ENCODE assay signal across 9 cellular contexts in the genomic region with DNA sequence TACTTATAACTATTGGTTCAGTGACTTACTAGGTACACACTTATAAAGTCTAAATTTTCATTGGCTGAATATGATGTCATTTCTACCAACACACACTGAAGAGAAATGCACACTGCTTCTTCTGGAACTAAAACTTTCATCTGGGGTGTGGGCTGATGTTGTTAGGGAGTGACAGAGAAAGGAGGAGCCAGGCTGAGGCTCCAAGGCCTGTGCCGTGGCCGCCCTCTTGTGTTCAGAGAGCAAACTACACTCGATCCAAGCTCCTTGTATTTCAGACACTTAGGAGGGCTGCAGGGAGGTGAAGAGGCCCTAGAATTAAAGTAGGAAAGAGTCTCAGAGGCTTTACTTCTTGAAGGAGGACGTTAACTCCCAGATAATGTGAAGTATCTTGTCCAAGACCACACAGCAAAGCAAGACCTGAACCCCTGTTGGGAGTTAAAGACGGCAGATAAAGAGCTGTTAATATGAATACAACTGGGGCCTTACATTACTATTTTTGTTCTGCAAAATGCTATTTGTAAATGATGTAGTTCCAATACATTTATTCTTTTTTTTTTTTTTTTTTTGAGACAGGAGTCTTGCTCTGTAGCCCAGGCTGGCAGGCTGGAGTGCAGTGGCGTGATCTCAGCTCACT.
DNase-seq lines count a peak whose midpoint lies in the region; ATAC-seq, FAIRE-seq and TF ChIP-seq lines count a peak whose summit lies in the region.
"Had no signal": no experiment of that assay in that cellular context is flagged by ENCODE, and none has a peak within 500 bp of the region (broad histone marks: within the 10 kb centered on the region; RNA-seq: fewer than 3 reads in every experiment).

No MANE protein-coding gene starts in this region.

- H3K27ac ChIP-seq in fibroblast of lung (ENCODE audit: insufficient read depth, low read length) (peak overlapping the region; percentile 39), neural cell (ENCODE audit: low read length) (no peak overlapping the region)
- H3K27ac ChIP-seq: epithelial cell of prostate had no signal

- H3K9ac ChIP-seq in fibroblast of lung (ENCODE audit: insufficient read depth, low read length) (no peak overlapping the region), neural cell (ENCODE audit: low read length) (no peak overlapping the region)

- H3K36me3 ChIP-seq in fibroblast of lung (ENCODE audit: control insufficient read depth, insufficient read depth, low read length) (peaks cover 12% of the 10 kb centered on the region), neural cell (ENCODE audit: insufficient read depth, low read length) (peaks cover 8% of the 10 kb centered on the region)

- H3F3A ChIP-seq in neural cell (ENCODE audit: insufficient read depth, low read length, poor library complexity, severe bottlenecking) = no peaks in the 10 kb centered on the region

- no peak overlapping the region for H2AFZ ChIP-seq in fibroblast of lung (ENCODE audit: low read length)
- H2AFZ ChIP-seq in neural cell (ENCODE audit: low read depth, low read length) = no peak overlapping the region

- TF ChIP-seq CTCF in fibroblast of lung (conservative IDR thresholded peaks at IDR 0.05 in 1 of 2, IDR thresholded peaks at IDR 0.05 in 1 of 2; ENCODE audit: low read depth in 1 of 2, low read length in 2 of 2) (peak; percentile 86 to 96), neural cell (IDR thresholded peaks at IDR 0.05; ENCODE audit: poor library complexity, severe bottlenecking) (peak; percentile 94)

- H3K9me2 ChIP-seq in neural cell (ENCODE audit: insufficient read depth, low read length) = no peaks in the 10 kb centered on the region

- no peak for TF ChIP-seq EP300 in neural cell (conservative IDR thresholded peaks at IDR 0.05; ENCODE audit: poor library complexity, severe bottlenecking)

- no peak overlapping the region for H3K4me3 ChIP-seq in fibroblast of lung (replicated peaks in 1 of 4; ENCODE audit: control extremely low read depth in 1 of 4, insufficient read depth in 1 of 4, low read depth in 3 of 4, low read length in 4 of 4)
- H3K4me3 ChIP-seq in neural cell (ENCODE audit: low read length) = no peak overlapping the region

- no peaks in the 10 kb centered on the region for H3K79me2 ChIP-seq in fibroblast of lung (ENCODE audit: control insufficient read depth, insufficient read depth, low read length)
- H3K79me2 ChIP-seq in neural cell (replicated peaks; ENCODE audit: insufficient read depth, low read length) = no peaks in the 10 kb centered on the region

- no peaks in the 10 kb centered on the region for H4K20me1 ChIP-seq in fibroblast of lung (ENCODE audit: control insufficient read depth, extremely low read depth, insufficient read depth, low read length)
- no peaks in the 10 kb centered on the region for H4K20me1 ChIP-seq in neural cell (ENCODE audit: insufficient read depth)

- TF ChIP-seq RAD21 in neural cell (conservative IDR thresholded peaks at IDR 0.05) = peak; percentile 92

- H3K9me3 ChIP-seq in fibroblast of lung (ENCODE audit: control insufficient read depth, insufficient read depth, low read depth, low read length) (no peaks in the 10 kb centered on the region), neural cell (ENCODE audit: low read length) (no peaks in the 10 kb centered on the region)

- peak; percentile 86 for ATAC-seq in GM21360 (IDR thresholded peaks at IDR 0.05; ENCODE audit: unreplicated experiment)

- H3K4me2 ChIP-seq in fibroblast of lung (ENCODE audit: extremely low read depth, insufficient read depth, low read length) = no peak overlapping the region
- no peak overlapping the region for H3K4me2 ChIP-seq in neural cell (ENCODE audit: low read length)

- H3K4me1 ChIP-seq in fibroblast of lung (ENCODE audit: control insufficient read depth, extremely low read depth, insufficient read depth, low read length) = peaks cover 24% of the 10 kb centered on the region

- H3K27me3 ChIP-seq in fibroblast of lung (ENCODE audit: control insufficient read depth, insufficient read depth, low read length) (no peaks in the 10 kb centered on the region), neural cell (ENCODE audit: insufficient read depth, low read depth, low read length) (no peaks in the 10 kb centered on the region)

- DNase-seq in DMS114 treated with DMSO at 0.1 percent for 48 hours (lab: John Stamatoyannopoulos, UW; ENCODE audit: unreplicated experiment) (peak; percentile 75), HTR-8/SVneo (ENCODE audit: insufficient read length, low spot score) (peak; percentile 82), RCC 7860 (ENCODE audit: low spot score) (peak; percentile 58), fibroblast of lung (ENCODE audit: low read depth in 2 of 2) (peak; percentile 77 to 90), stromal cell of bone marrow (ENCODE audit: low read depth) (peak; percentile 64)
- peak; percentile 88 for DNase-seq in activated T-cell treated with anti-CD3 and anti-CD28 coated beads, Interleukin-2, amount 50 U/mL, for 48 hours

- no peak for FAIRE-seq in HTR-8/SVneo (lab: Jason Lieb, UNC)
- peak; percentile 45 for FAIRE-seq in RCC 7860 (lab: Jason Lieb, UNC)

TF ChIP-seq in neural cell, 6 proteins besides CTCF, POLR2A, EP300 and RAD21:
- TF ChIP-seq SMC3 (conservative IDR thresholded peaks at IDR 0.05; ENCODE audit: poor library complexity) = peak; percentile 89
- TF ChIP-seq TAF1 (IDR thresholded peaks at IDR 0.05; ENCODE audit: low read depth) = no peak
- TF ChIP-seq MXI1 (conservative IDR thresholded peaks at IDR 0.05; ENCODE audit: poor library complexity, severe bottlenecking) = no peak
- TF ChIP-seq, protein P1, sequence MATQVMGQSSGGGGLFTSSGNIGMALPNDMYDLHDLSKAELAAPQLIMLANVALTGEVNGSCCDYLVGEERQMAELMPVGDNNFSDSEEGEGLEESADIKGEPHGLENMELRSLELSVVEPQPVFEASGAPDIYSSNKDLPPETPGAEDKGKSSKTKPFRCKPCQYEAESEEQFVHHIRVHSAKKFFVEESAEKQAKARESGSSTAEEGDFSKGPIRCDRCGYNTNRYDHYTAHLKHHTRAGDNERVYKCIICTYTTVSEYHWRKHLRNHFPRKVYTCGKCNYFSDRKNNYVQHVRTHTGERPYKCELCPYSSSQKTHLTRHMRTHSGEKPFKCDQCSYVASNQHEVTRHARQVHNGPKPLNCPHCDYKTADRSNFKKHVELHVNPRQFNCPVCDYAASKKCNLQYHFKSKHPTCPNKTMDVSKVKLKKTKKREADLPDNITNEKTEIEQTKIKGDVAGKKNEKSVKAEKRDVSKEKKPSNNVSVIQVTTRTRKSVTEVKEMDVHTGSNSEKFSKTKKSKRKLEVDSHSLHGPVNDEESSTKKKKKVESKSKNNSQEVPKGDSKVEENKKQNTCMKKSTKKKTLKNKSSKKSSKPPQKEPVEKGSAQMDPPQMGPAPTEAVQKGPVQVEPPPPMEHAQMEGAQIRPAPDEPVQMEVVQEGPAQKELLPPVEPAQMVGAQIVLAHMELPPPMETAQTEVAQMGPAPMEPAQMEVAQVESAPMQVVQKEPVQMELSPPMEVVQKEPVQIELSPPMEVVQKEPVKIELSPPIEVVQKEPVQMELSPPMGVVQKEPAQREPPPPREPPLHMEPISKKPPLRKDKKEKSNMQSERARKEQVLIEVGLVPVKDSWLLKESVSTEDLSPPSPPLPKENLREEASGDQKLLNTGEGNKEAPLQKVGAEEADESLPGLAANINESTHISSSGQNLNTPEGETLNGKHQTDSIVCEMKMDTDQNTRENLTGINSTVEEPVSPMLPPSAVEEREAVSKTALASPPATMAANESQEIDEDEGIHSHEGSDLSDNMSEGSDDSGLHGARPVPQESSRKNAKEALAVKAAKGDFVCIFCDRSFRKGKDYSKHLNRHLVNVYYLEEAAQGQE (IDR thresholded peaks at IDR 0.05; ENCODE audit: borderline replicate concordance) = no peak
